24 cellular contexts compared by ENCODE assay signal in the genomic region with DNA sequence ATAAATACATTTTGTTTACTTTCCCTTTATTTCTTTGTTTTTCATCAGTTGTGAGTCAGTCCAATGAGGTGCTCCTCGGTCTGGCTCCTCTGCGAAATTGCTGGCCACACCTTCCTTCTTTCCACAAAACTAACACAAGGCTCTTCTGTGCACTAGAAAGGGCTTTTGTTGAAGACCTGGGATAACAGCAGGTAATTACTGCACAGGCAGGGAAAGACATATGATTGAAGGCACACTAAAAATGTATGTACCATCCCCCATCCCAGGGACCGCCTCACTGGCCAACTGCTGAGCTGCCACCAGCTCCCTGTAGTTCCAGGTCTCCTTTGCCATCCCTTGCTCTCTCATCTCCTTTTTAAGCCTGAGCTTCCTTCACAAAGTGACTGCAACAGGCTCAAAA.
"Had no signal": no experiment of that assay in that cellular context is flagged by ENCODE, and none has a peak within 500 bp of the region (broad histone marks: within the 10 kb centered on the region; RNA-seq: fewer than 3 reads in every experiment).

No MANE protein-coding gene starts in this region.

- H3K36me3 Mint-ChIP-seq: naive thymus-derived CD8-positive, alpha-beta T cell had no signal

- H3K4me3 Mint-ChIP-seq: activated CD4-positive, alpha-beta T cell treated with anti-CD3 and anti-CD28 coated beads, Interleukin-2, amount 10 ng/mL, durations not matched to agents 24 days and 14 days; activated CD8-positive, alpha-beta T cell treated with anti-CD3 and anti-CD28 coated beads, Interleukin-2, amount 10 ng/mL, durations not matched to agents 7 days and 5 days; activated T-helper 1 cell treated with anti-CD3 and anti-CD28 coated beads, Interleukin-12 subunit alpha, Interleukin-12 subunit beta, Interleukin-2, Interleukin-4 antibody, amounts not matched to agents 30 ng/mL and 10 ng/mL and 1 ng/mL, durations not matched to agents 14 hours and 24 hours and 36 hours; dendritic cell treated with granulocyte-macrophage colony-stimulating factor and Interleukin-4, amounts not matched to agents 40 ng/mL and 50 ng/mL, for 4 days; naive thymus-derived CD8-positive, alpha-beta T cell; neural progenitor cell; T-helper 2 cell treated with Interferon-gamma antibody and Interleukin-4, amounts not matched to agents 5 μg/mL and 100 μg/mL, for 36 hours had no signal

- DNase-seq: activated CD4-positive, alpha-beta T cell treated with anti-CD3 and anti-CD28 coated beads, Interleukin-2, amount 10 ng/mL, durations not matched to agents 24 days and 14 days; activated CD8-positive, alpha-beta T cell treated with anti-CD3 and anti-CD28 coated beads, Interleukin-2, amount 10 ng/mL, durations not matched to agents 7 days and 5 days; activated gamma-delta T cell; activated naive CD4-positive, alpha-beta T cell treated with anti-CD3 and anti-CD28 coated beads, Interleukin-2, amount 50 U/mL, for 16 hours; anterior cingulate cortex; body of pancreas; effector CD4-positive, alpha-beta T cell; heart right ventricle; kidney; left lung; naive thymus-derived CD8-positive, alpha-beta T cell; spleen; stimulated activated CD4-positive, alpha-beta T cell treated with anti-CD3 and anti-CD28 coated beads, Interleukin-4, amount 100 ng/mL, for 1 hour; stimulated activated naive CD4-positive, alpha-beta T cell; testis; upper lobe of left lung had no signal

- H3K4me1 ChIP-seq: body of pancreas, left lung, spleen, testis had no signal

- FAIRE-seq: endometrium, kidney had no signal

- H3K36me3 ChIP-seq: heart right ventricle, left lung, neural progenitor cell, spleen, upper lobe of left lung had no signal

- H3K9me3 Mint-ChIP-seq: activated CD4-positive, alpha-beta T cell treated with anti-CD3 and anti-CD28 coated beads, Interleukin-2, amount 10 ng/mL, durations not matched to agents 24 days and 14 days; activated T-helper 1 cell treated with anti-CD3 and anti-CD28 coated beads, Interleukin-12 subunit alpha, Interleukin-12 subunit beta, Interleukin-2, Interleukin-4 antibody, amounts not matched to agents 30 ng/mL and 10 ng/mL and 1 ng/mL, durations not matched to agents 14 hours and 24 hours and 36 hours; naive thymus-derived CD8-positive, alpha-beta T cell; T-helper 2 cell treated with Interferon-gamma antibody and Interleukin-4, amounts not matched to agents 5 μg/mL and 100 μg/mL, for 36 hours had no signal

- H3K27ac Mint-ChIP-seq: activated CD4-positive, alpha-beta T cell treated with anti-CD3 and anti-CD28 coated beads, Interleukin-2, amount 10 ng/mL, durations not matched to agents 24 days and 14 days; activated CD8-positive, alpha-beta T cell treated with anti-CD3 and anti-CD28 coated beads, Interleukin-2, amount 10 ng/mL, durations not matched to agents 7 days and 5 days; activated T-helper 1 cell treated with anti-CD3 and anti-CD28 coated beads, Interleukin-12 subunit alpha, Interleukin-12 subunit beta, Interleukin-2, Interleukin-4 antibody, amounts not matched to agents 30 ng/mL and 10 ng/mL and 1 ng/mL, durations not matched to agents 14 hours and 24 hours and 36 hours; dendritic cell treated with granulocyte-macrophage colony-stimulating factor and Interleukin-4, amounts not matched to agents 40 ng/mL and 50 ng/mL, for 4 days; naive thymus-derived CD8-positive, alpha-beta T cell; neural progenitor cell; T-helper 2 cell treated with Interferon-gamma antibody and Interleukin-4, amounts not matched to agents 5 μg/mL and 100 μg/mL, for 36 hours had no signal

- ATAC-seq: activated CD4-positive, CD25-positive, alpha-beta regulatory T cell treated with anti-CD3 and anti-CD28 coated beads, Interleukin-2, amount 50 U/mL, for 24 hours; activated CD8-positive, alpha-beta T cell treated with anti-CD3 and anti-CD28 coated beads, Interleukin-2, amount 10 ng/mL, durations not matched to agents 7 days and 5 days; body of pancreas; heart right ventricle; left lung; naive thymus-derived CD8-positive, alpha-beta T cell had no signal

- H3K9me3 ChIP-seq: body of pancreas, heart right ventricle, left lung, spleen, testis, upper lobe of left lung had no signal

- H3K4me1 Mint-ChIP-seq: activated CD4-positive, alpha-beta T cell treated with anti-CD3 and anti-CD28 coated beads, Interleukin-2, amount 10 ng/mL, durations not matched to agents 24 days and 14 days; naive thymus-derived CD8-positive, alpha-beta T cell had no signal

- H3K27ac ChIP-seq: body of pancreas, heart right ventricle, left lung, neural progenitor cell, spleen, testis, upper lobe of left lung, VCaP had no signal

- H3K27me3 ChIP-seq: body of pancreas, testis, upper lobe of left lung had no signal

- H3K4me3 ChIP-seq: body of pancreas, heart right ventricle, left lung, lung, neural progenitor cell, spleen, testis, upper lobe of left lung had no signal
